26 cellular contexts compared by ENCODE assay signal in the genomic region with DNA sequence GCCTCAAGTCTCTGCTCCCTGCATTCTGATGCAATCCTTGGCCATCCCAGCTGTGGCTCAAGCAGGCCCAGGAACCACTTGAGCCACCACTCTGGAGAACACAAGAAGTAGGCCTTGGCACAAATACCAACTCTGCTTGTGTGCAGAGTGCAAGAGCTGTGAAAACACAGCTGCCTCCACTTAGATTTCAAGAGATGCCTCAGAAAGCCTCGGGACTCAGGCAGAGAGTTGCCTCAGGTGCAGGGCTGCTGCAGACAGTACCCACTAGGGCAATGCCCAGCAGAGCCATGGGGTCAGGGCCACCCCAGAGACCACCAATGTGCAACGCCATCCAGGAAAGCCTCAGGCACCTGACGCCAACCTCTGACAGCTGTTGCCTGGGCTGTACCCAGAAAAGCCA.
"Had no signal": no experiment of that assay in that cellular context is flagged by ENCODE, and none has a peak within 500 bp of the region (broad histone marks: within the 10 kb centered on the region; RNA-seq: fewer than 3 reads in every experiment).

No MANE protein-coding gene starts in this region.

- H3K4me1 ChIP-seq: adrenal gland, esophagus squamous epithelium, left ventricle myocardium inferior, parathyroid adenoma, stomach, suprapubic skin had no signal

- H3K27ac Mint-ChIP-seq: activated CD4-positive, alpha-beta T cell treated with anti-CD3 and anti-CD28 coated beads, Interleukin-2, amount 10 ng/mL, durations not matched to agents 7 days and 5 days; activated CD8-positive, alpha-beta memory T cell treated with anti-CD3 and anti-CD28 coated beads, Interleukin-2, amount 10 ng/mL, durations not matched to agents 7 days and 5 days; activated CD8-positive, alpha-beta T cell treated with anti-CD3 and anti-CD28 coated beads for 36 hours; activated naive CD8-positive, alpha-beta T cell; effector memory CD8-positive, alpha-beta T cell; nephron; T-cell; T-helper 2 cell treated with Interferon-gamma antibody and Interleukin-4, amounts not matched to agents 5 μg/mL and 100 μg/mL, for 36 hours; type B pancreatic cell had no signal

- H3K27ac ChIP-seq: adrenal gland, esophagus squamous epithelium, gastrocnemius medialis, left ventricle myocardium inferior, parathyroid adenoma, stomach, suprapubic skin, VCaP had no signal

- H3K9me3 ChIP-seq: adrenal gland, esophagus squamous epithelium, gastrocnemius medialis, left ventricle myocardium inferior, stomach, suprapubic skin had no signal

- H3K9me3 Mint-ChIP-seq: activated CD4-positive, alpha-beta T cell treated with anti-CD3 and anti-CD28 coated beads, Interleukin-2, amount 10 ng/mL, durations not matched to agents 7 days and 5 days; activated CD8-positive, alpha-beta T cell treated with anti-CD3 and anti-CD28 coated beads for 36 hours; nephron; T-cell; T-helper 2 cell treated with Interferon-gamma antibody and Interleukin-4, amounts not matched to agents 5 μg/mL and 100 μg/mL, for 36 hours had no signal

- H3K27me3 ChIP-seq: adrenal gland, dorsolateral prefrontal cortex, esophagus squamous epithelium, gastrocnemius medialis, stomach, suprapubic skin had no signal

- H3K4me1 Mint-ChIP-seq: activated CD4-positive, alpha-beta T cell treated with anti-CD3 and anti-CD28 coated beads, Interleukin-2, amount 10 ng/mL, durations not matched to agents 7 days and 5 days; activated CD8-positive, alpha-beta memory T cell treated with anti-CD3 and anti-CD28 coated beads, Interleukin-2, amount 10 ng/mL, durations not matched to agents 7 days and 5 days; central memory CD8-positive, alpha-beta T cell; nephron; T-cell had no signal

- H3K4me3 ChIP-seq: adrenal gland, dorsolateral prefrontal cortex, esophagus squamous epithelium, gastrocnemius medialis, left ventricle myocardium inferior, stomach, suprapubic skin had no signal

- ATAC-seq: activated CD8-positive, alpha-beta memory T cell treated with anti-CD3 and anti-CD28 coated beads, Interleukin-2, amount 10 ng/mL, durations not matched to agents 7 days and 5 days; activated CD8-positive, alpha-beta T cell treated with anti-CD3 and anti-CD28 coated beads for 36 hours; effector memory CD8-positive, alpha-beta T cell; gastrocnemius medialis; right cardiac atrium; T-cell had no signal

- H3K36me3 ChIP-seq: adrenal gland, esophagus squamous epithelium, gastrocnemius medialis, left ventricle myocardium inferior, suprapubic skin had no signal

- H2AFZ ChIP-seq: parathyroid adenoma had no signal

- H3K79me2 ChIP-seq: parathyroid adenoma had no signal

- H3K27me3 Mint-ChIP-seq: activated CD4-positive, alpha-beta T cell treated with anti-CD3 and anti-CD28 coated beads, Interleukin-2, amount 10 ng/mL, durations not matched to agents 7 days and 5 days; activated CD8-positive, alpha-beta memory T cell treated with anti-CD3 and anti-CD28 coated beads, Interleukin-2, amount 10 ng/mL, durations not matched to agents 7 days and 5 days; central memory CD8-positive, alpha-beta T cell; effector memory CD8-positive, alpha-beta T cell; type B pancreatic cell had no signal

- H3K4me3 Mint-ChIP-seq: activated CD4-positive, alpha-beta T cell treated with anti-CD3 and anti-CD28 coated beads, Interleukin-2, amount 10 ng/mL, durations not matched to agents 7 days and 5 days; activated CD8-positive, alpha-beta memory T cell treated with anti-CD3 and anti-CD28 coated beads, Interleukin-2, amount 10 ng/mL, durations not matched to agents 7 days and 5 days; activated CD8-positive, alpha-beta T cell treated with anti-CD3 and anti-CD28 coated beads for 36 hours; activated naive CD8-positive, alpha-beta T cell; central memory CD8-positive, alpha-beta T cell; effector memory CD8-positive, alpha-beta T cell; nephron; T-cell; T-helper 2 cell treated with Interferon-gamma antibody and Interleukin-4, amounts not matched to agents 5 μg/mL and 100 μg/mL, for 36 hours; type B pancreatic cell had no signal

- DNase-seq: activated CD4-positive, alpha-beta T cell treated with anti-CD3 and anti-CD28 coated beads, Interleukin-2, amount 10 ng/mL, durations not matched to agents 7 days and 5 days; activated CD4-positive, CD25-positive, alpha-beta regulatory T cell treated with anti-CD3 and anti-CD28 coated beads, Interleukin-2, amount 50 U/mL, for 72 hours; activated CD8-positive, alpha-beta memory T cell treated with anti-CD3 and anti-CD28 coated beads, Interleukin-2, amount 10 ng/mL, durations not matched to agents 7 days and 5 days; activated CD8-positive, alpha-beta T cell treated with anti-CD3 and anti-CD28 coated beads for 36 hours; adrenal gland; dorsolateral prefrontal cortex; effector memory CD8-positive, alpha-beta T cell; esophagus squamous epithelium; gastrocnemius medialis; hippocampal formation; kidney glomerular epithelial cell; left ventricle myocardium inferior; midbrain; nucleus accumbens; right cardiac atrium; stimulated activated CD4-positive, alpha-beta T cell treated with anti-CD3 and anti-CD28 coated beads, Interleukin-12 subunit alpha, Interleukin-12 subunit beta, amount 100 ng/mL, for 4 hours; stomach; T-cell had no signal

- H3K9ac ChIP-seq: parathyroid adenoma had no signal
